ENCODE assay signal across 1 cellular context in genomic region chr6:43334466-43335095, GRCh38.
TF ChIP-seq lines count a peak whose summit lies in the region.

No MANE protein-coding gene starts in this region.

TF ChIP-seq in HepG2, 621 proteins besides CTCF, POLR2A, EP300 and RAD21 (continued from another document):
- peak; percentile 71; the same call in 1 of the 2 replicates for TF ChIP-seq ETV5 (CRISPR knock-in tag; IDR thresholded peaks at IDR 0.05; ENCODE audit: borderline replicate concordance)
- TF ChIP-seq CREB3 (CRISPR knock-in tag; IDR thresholded peaks at IDR 0.05), result no peak
- 0 out of 2 replicates have a peak, but pooled peaks have one; percentile 30 for TF ChIP-seq CEBPG (CRISPR knock-in tag; IDR thresholded peaks at IDR 0.05)
- TF ChIP-seq FOSL1 (CRISPR knock-in tag; IDR thresholded peaks at IDR 0.05; ENCODE audit: borderline replicate concordance), result no peak
- TF ChIP-seq ATF2 (CRISPR knock-in tag; IDR thresholded peaks at IDR 0.05), result peak; percentile 52; the same call in 1 of the 2 replicates
- peak; percentile 88 for TF ChIP-seq STAG1 (CRISPR knock-in tag; IDR thresholded peaks at IDR 0.05)
- TF ChIP-seq XBP1 (CRISPR knock-in tag; IDR thresholded peaks at IDR 0.05), result no peak
- 0 out of 2 replicates have a peak, but pooled peaks have one; percentile 41 for TF ChIP-seq THAP11 (CRISPR knock-in tag; IDR thresholded peaks at IDR 0.05)
- no peak for TF ChIP-seq ZNF564 (CRISPR knock-in tag; IDR thresholded peaks at IDR 0.05)
- TF ChIP-seq THAP7 (CRISPR knock-in tag; IDR thresholded peaks at IDR 0.05), result no peak
- TF ChIP-seq MIXL1 (CRISPR knock-in tag; IDR thresholded peaks at IDR 0.05), result 0 out of 2 replicates have a peak, but pooled peaks have one; percentile 18
